ENCODE assay signal across 8 cellular contexts in the genomic region with DNA sequence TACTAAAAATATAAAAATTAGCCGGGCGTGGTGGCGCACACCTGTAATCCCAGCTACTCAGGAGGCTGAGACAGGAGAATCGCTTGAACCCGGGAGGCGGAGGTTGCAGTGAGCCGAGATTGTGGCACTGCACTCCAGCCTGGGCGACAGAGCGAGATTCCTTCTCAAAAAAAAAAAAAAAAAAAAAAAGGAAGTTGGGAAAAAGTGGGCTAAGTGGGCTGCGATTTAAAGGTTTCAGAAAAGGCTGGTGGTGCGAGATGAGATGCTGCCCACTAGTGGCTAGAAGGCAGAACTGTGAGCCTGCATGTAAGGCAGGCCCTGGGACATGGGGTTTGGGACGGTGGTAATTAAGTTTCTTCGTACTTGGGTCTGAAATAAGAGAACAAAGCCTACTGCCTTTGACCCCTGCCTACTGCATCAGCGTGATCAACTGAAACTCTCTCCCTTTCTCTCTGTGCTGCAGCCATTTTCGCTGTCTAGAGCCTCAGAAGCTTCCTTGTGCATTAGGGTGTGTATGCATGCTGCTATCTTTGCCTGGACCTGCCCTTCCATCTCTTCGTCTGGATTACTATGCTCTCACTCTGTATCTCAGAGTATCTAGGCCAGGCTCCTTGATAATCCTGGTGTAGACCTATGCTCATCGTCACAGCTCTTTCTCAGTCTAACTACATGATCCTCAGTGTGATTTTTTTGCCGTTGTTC. TPM values are rescaled to one million over a fixed set of nuclear protein-coding genes. Genes with fewer than 3 reads are reported as not detected.
DNase-seq lines count a peak whose midpoint lies in the region; ATAC-seq and TF ChIP-seq lines count a peak whose summit lies in the region.

No MANE protein-coding gene starts in this region.

- H3K36me3 Mint-ChIP-seq in stimulated activated effector memory CD8-positive, alpha-beta T cell treated with anti-CD3 and anti-CD28 coated beads, Interleukin-12 subunit alpha, Interleukin-12 subunit beta, amount 100 ng/mL, for 72 hours: no peaks in the 10 kb centered on the region

- no peak overlapping the region for H3K4me3 ChIP-seq in left lung

- peak; percentile 81 for ATAC-seq in left lung
- ATAC-seq in stimulated activated effector memory CD8-positive, alpha-beta T cell treated with anti-CD3 and anti-CD28 coated beads, Interleukin-12 subunit alpha, Interleukin-12 subunit beta, amount 100 ng/mL, for 72 hours: peak; percentile 65
- no peak for ATAC-seq in HG03565 (IDR thresholded peaks at IDR 0.05; ENCODE audit: unreplicated experiment)

- peak overlapping the region; percentile 12 for H3K27ac Mint-ChIP-seq in stimulated activated effector memory CD8-positive, alpha-beta T cell treated with anti-CD3 and anti-CD28 coated beads, Interleukin-12 subunit alpha, Interleukin-12 subunit beta, amount 100 ng/mL, for 72 hours

- H3K27ac ChIP-seq in left lung: no peak overlapping the region

- H3K4me1 Mint-ChIP-seq in stimulated activated effector memory CD8-positive, alpha-beta T cell treated with anti-CD3 and anti-CD28 coated beads, Interleukin-12 subunit alpha, Interleukin-12 subunit beta, amount 100 ng/mL, for 72 hours: peaks cover 41% of the 10 kb centered on the region

- H3K4me3 Mint-ChIP-seq in stimulated activated effector memory CD8-positive, alpha-beta T cell treated with anti-CD3 and anti-CD28 coated beads, Interleukin-12 subunit alpha, Interleukin-12 subunit beta, amount 100 ng/mL, for 72 hours: no peak overlapping the region

- intact Hi-C loops in left lung (cut with DNase I): loop anchor here in 1 of 2 donors (5.0 kb wide), 1 partner anchor 66 kb away; no protein-coding TSS in a partner anchor

- no peaks in the 10 kb centered on the region for H3K9me3 ChIP-seq in left lung

- in situ Hi-C loops in GM13976 (cut with MboI; ENCODE audit: low sequenced_read_pairs, unreplicated experiment): loop anchor here (5.0 kb wide), 1 partner anchor 66 kb away; no protein-coding TSS in a partner anchor

- H3K36me3 ChIP-seq in left lung: no peaks in the 10 kb centered on the region

- DNase-seq in AG08396 (ENCODE audit: low spot score) (peak; percentile 86), GM13976 (ENCODE audit: low spot score) (peak; percentile 87), NCI-H2196 treated with DMSO at 0.1 percent for 48 hours (lab: John Stamatoyannopoulos, UW; ENCODE audit: unreplicated experiment) (peak; percentile 40), cerebellum (ENCODE audit: low spot score) (peak; percentile 83), left lung (peak in 1 of 2 donors; percentile 59)
- peak; percentile 56 for DNase-seq in activated CD4-positive, CD25-positive, alpha-beta regulatory T cell treated with anti-CD3 and anti-CD28 coated beads, Interleukin-2, amount 50 U/mL, for 72 hours
- peak in 1 of 2 donors; percentile 67 for DNase-seq in stimulated activated effector memory CD8-positive, alpha-beta T cell treated with anti-CD3 and anti-CD28 coated beads, Interleukin-12 subunit alpha, Interleukin-12 subunit beta, amount 100 ng/mL, for 72 hours (ENCODE audit: low spot score in 2 of 2)

- H3K9me3 Mint-ChIP-seq in stimulated activated effector memory CD8-positive, alpha-beta T cell treated with anti-CD3 and anti-CD28 coated beads, Interleukin-12 subunit alpha, Interleukin-12 subunit beta, amount 100 ng/mL, for 72 hours: no peaks in the 10 kb centered on the region

- TF ChIP-seq CTCF in GM13976 (IDR thresholded peaks at IDR 0.05; ENCODE audit: borderline replicate concordance, control extremely low read depth, extremely low read depth, insufficient read depth, missing control alignments) (peak; percentile 97), left lung (IDR thresholded peaks at IDR 0.05) (peak; percentile 87 to 96)

- H3K4me1 ChIP-seq in left lung: no peaks in the 10 kb centered on the region

- H3K27me3 ChIP-seq in left lung: peaks cover 0 to 22% of the 10 kb centered on the region in 2 donors

RNA-seq across cellular contexts. Expression of a gene that starts 12.4 kb away (rescaled TPM):
- total RNA-seq in cerebellum (1.6 TPM), left lung (10 to 100 TPM; 36.6 to 59.8 TPM)

RNA-seq across cellular contexts. Expression of a gene that starts 33.2 kb away (rescaled TPM):
- 17.4 TPM for total RNA-seq in cerebellum
- 10 to 100 TPM; 56.2 to 84.8 TPM for total RNA-seq in left lung

Comparison
In these comparisons a context has a peak if more than half of its experiments do, and no peak if none do; other contexts are left out.
1. RNA of a gene that starts 12.4 kb away (total RNA-seq): 36.6 to 59.8 TPM in left lung; 1.6 TPM in cerebellum (single experiment); every median in the first group is over 10 times any median in the second.